In the genomic region with DNA sequence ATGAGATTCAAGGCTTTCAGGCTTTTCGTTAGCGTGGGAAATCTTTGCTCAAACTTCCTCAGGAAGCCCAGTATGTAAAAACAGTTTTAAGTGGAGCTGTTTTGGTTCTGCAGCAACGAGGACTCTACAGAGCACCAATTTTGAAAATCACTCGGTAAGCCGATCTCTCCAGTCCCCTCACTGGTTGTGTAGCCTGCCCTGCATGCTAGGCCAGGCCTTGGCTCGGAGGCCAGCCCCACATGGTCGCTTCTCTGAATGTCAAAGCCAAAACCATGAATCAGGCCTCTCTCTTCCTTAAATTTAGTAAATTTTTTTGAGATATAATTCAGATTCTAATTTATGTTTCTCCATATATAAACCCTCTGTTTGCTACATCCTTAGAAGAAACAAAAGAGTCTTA, we compare ENCODE assay signal across 21 cellular contexts.
DNase-seq lines count a peak whose midpoint lies in the region; ATAC-seq and TF ChIP-seq lines count a peak whose summit lies in the region.
"Had no signal": no experiment of that assay in that cellular context is flagged by ENCODE, and none has a peak within 500 bp of the region (broad histone marks: within the 10 kb centered on the region; RNA-seq: fewer than 3 reads in every experiment).

No MANE protein-coding gene starts in this region.

- DNase-seq in Ammon's horn (ENCODE audit: low spot score) (peak; percentile 8), left ventricle myocardium superior (peak; percentile 53), sciatic nerve (ENCODE audit: low spot score) (no peak), GM13976 (ENCODE audit: low spot score) (no peak), SJCRH30 (no peak), NCI-H128 (lab: John Stamatoyannopoulos, UW; ENCODE audit: unreplicated experiment) (no peak), HK-2 (ENCODE audit: unreplicated experiment) (no peak)
- DNase-seq: activated CD4-positive, alpha-beta T cell treated with anti-CD3 and anti-CD28 coated beads for 48 hours; activated naive CD8-positive, alpha-beta T cell treated with anti-CD3 and anti-CD28 coated beads for 36 hours; HFFc6; MM.1S; natural killer cell; NCI-H146; NCI-H774; SHP77 treated with DMSO at 0.1 percent for 48 hours; stimulated activated CD4-positive, alpha-beta T cell treated with anti-CD3 and anti-CD28 coated beads, Interleukin-4, amount 100 ng/mL, for 24 hours; T-helper 1 cell had no signal

- intact Hi-C loops in left ventricle myocardium superior (cut with micrococcal nuclease) (no loop called here), sciatic nerve (cut with DNase I) (no loop called here)

- H3K27ac ChIP-seq in SJCRH30 = no peak overlapping the region
- H3K27ac ChIP-seq: HL-60 had no signal

- peaks cover 80% of the 10 kb centered on the region for H3K36me3 Mint-ChIP-seq in brain
- H3K36me3 Mint-ChIP-seq: natural killer cell had no signal

- peak overlapping the region in 4 of 5 experiments; percentile 6 to 71 (median 42) for H3K27ac Mint-ChIP-seq in brain
- H3K27ac Mint-ChIP-seq: activated naive CD8-positive, alpha-beta T cell treated with anti-CD3 and anti-CD28 coated beads for 36 hours; activated T-helper 2 cell treated with anti-CD3 and anti-CD28 coated beads, Interferon-gamma antibody, Interleukin-2, Interleukin-4, amounts not matched to agents 10 μg/mL and 5 μg/mL and 100 μg/mL, durations not matched to agents 14 hours and 24 hours and 36 hours; dendritic cell treated with granulocyte-macrophage colony-stimulating factor and Interleukin-4, amounts not matched to agents 40 ng/mL and 50 ng/mL, for 4 days; HFFc6 had no signal

- in situ Hi-C loops in GM13976 (cut with MboI; ENCODE audit: low sequenced_read_pairs, unreplicated experiment) = no loop called here

- no peaks in the 10 kb centered on the region; the same call in 1 of the 2 replicates for H3K9me3 ChIP-seq in SJCRH30 (replicated peaks)

- no peaks in the 10 kb centered on the region for H3K4me1 ChIP-seq in SJCRH30

- TF ChIP-seq CTCF in brain (conservative IDR thresholded peaks at IDR 0.05) (no peak), GM13976 (IDR thresholded peaks at IDR 0.05; ENCODE audit: borderline replicate concordance, control extremely low read depth, extremely low read depth, insufficient read depth, missing control alignments) (no peak)

- peaks cover 7 to 12% (median 11%) of the 10 kb centered on the region in 5 experiments for H3K9me3 Mint-ChIP-seq in brain
- H3K9me3 Mint-ChIP-seq: activated T-helper 2 cell treated with anti-CD3 and anti-CD28 coated beads, Interferon-gamma antibody, Interleukin-2, Interleukin-4, amounts not matched to agents 10 μg/mL and 5 μg/mL and 100 μg/mL, durations not matched to agents 14 hours and 24 hours and 36 hours; HFFc6; natural killer cell had no signal

- peaks cover 7% of the 10 kb centered on the region for H3K27me3 Mint-ChIP-seq in brain
- H3K27me3 Mint-ChIP-seq: activated naive CD8-positive, alpha-beta T cell treated with anti-CD3 and anti-CD28 coated beads for 36 hours; dendritic cell treated with granulocyte-macrophage colony-stimulating factor and Interleukin-4, amounts not matched to agents 40 ng/mL and 50 ng/mL, for 4 days had no signal

- peaks cover 44% of the 10 kb centered on the region for H3K36me3 ChIP-seq in SJCRH30

- H3K4me3 Mint-ChIP-seq in brain = no peak overlapping the region
- H3K4me3 Mint-ChIP-seq: activated naive CD8-positive, alpha-beta T cell treated with anti-CD3 and anti-CD28 coated beads for 36 hours; dendritic cell treated with granulocyte-macrophage colony-stimulating factor and Interleukin-4, amounts not matched to agents 40 ng/mL and 50 ng/mL, for 4 days; HFFc6; natural killer cell had no signal

- H3K4me1 Mint-ChIP-seq in brain = peaks cover 61% of the 10 kb centered on the region

- no peak overlapping the region for H3K4me3 ChIP-seq in SJCRH30

- peak; percentile 59 for ATAC-seq in left ventricle myocardium superior
- peak; percentile 62 for ATAC-seq in sciatic nerve
- ATAC-seq: natural killer cell had no signal

- no peaks in the 10 kb centered on the region for H3K27me3 ChIP-seq in SJCRH30

Comparison
In these comparisons a context has a peak if more than half of its experiments do, and no peak if none do; other contexts are left out.
1. DNase-seq: peak in Ammon's horn (single experiment) and left ventricle myocardium superior (single experiment); none in sciatic nerve (single experiment), GM13976 (single experiment), SJCRH30 (0 of 2), NCI-H128 (single experiment) and HK-2 (single experiment).